15 cellular contexts compared by ENCODE assay signal in the genomic region with DNA sequence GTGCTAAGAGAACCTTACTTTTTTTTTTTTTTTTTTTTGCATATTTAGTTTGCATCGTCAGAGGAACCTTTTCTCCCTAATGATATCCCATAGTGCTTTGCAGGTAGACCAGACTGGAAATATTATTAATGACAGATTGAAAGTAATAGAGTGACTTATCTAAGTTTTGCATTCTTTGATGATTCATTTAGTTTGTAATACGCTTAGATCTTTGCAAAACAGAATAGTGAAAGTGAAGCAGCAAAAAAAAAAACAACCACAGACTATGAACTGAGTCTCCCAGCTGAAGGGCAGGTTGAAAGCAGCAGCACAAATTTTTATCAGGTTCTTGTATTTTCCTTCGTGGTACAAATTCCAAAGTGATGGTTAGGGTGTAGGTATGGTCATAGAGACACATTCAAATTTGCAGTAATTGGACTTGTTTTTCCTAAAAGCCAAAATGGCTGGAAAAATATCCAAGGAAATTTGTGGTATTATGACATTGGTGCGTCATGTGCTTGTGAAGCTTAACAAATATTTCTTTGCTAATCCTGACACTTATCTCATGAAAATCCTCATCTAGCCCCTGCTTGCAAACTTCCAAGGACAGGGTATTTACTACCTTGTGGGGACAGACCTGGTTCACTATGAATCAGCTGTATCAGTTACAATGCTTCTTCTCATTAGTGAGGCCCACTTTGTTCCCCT.
A peak's percentile ranks its signal among the peaks of the same experiment; 100 is the strongest.
DNase-seq lines count a peak whose midpoint lies in the region; ATAC-seq lines count a peak whose summit lies in the region.
"Had no signal": no experiment of that assay in that cellular context is flagged by ENCODE, and none has a peak within 500 bp of the region (broad histone marks: within the 10 kb centered on the region; RNA-seq: fewer than 3 reads in every experiment).

No MANE protein-coding gene starts in this region.

- H3K27me3 ChIP-seq in effector memory CD4-positive, alpha-beta T cell (replicated peaks; ENCODE audit: control insufficient read depth, insufficient read depth, low read length, poor library complexity, severe bottlenecking): no peaks in the 10 kb centered on the region
- H3K27me3 ChIP-seq in neuronal stem cell (ENCODE audit: control insufficient read depth in 3 of 3, insufficient read depth in 3 of 3, low read depth in 1 of 3, low read length in 3 of 3): no peaks in the 10 kb centered on the region

- H3K9me3 Mint-ChIP-seq in activated naive CD4-positive, alpha-beta T cell treated with anti-CD3 and anti-CD28 coated beads, Interleukin-2, amount 50 U/mL, for 24 hours: peaks cover 12% of the 10 kb centered on the region
- H3K9me3 Mint-ChIP-seq in activated naive CD4-positive, alpha-beta T cell treated with anti-CD3 and anti-CD28 coated beads for 36 hours: peaks cover 4% of the 10 kb centered on the region
- H3K9me3 Mint-ChIP-seq in stimulated activated memory B cell treated with anti-CD40 and anti-IgM and Interleukin-4, amounts not matched to agents 10 μg/mL and 1 μg/mL and 100 μg/mL, for 72 hours: peaks cover 7% of the 10 kb centered on the region

- peaks cover 42% of the 10 kb centered on the region for H3K4me1 Mint-ChIP-seq in activated naive CD4-positive, alpha-beta T cell treated with anti-CD3 and anti-CD28 coated beads, Interleukin-2, amount 50 U/mL, for 24 hours
- peaks cover 40% of the 10 kb centered on the region for H3K4me1 Mint-ChIP-seq in activated naive CD4-positive, alpha-beta T cell treated with anti-CD3 and anti-CD28 coated beads for 36 hours (ENCODE audit: low read depth)
- peaks cover 22% of the 10 kb centered on the region for H3K4me1 Mint-ChIP-seq in stimulated activated memory B cell treated with anti-CD40 and anti-IgM and Interleukin-4, amounts not matched to agents 10 μg/mL and 1 μg/mL and 100 μg/mL, for 72 hours

- H2BK15ac ChIP-seq in neuronal stem cell (ENCODE audit: low read length): no peak overlapping the region

- no peak overlapping the region for H2AFZ ChIP-seq in neuronal stem cell (ENCODE audit: low read length)

- H3K9ac ChIP-seq in neuronal stem cell (ENCODE audit: low read depth, low read length, poor library complexity): no peak overlapping the region

- no peak overlapping the region for H2BK12ac ChIP-seq in neuronal stem cell (ENCODE audit: low read length)

- ATAC-seq in stimulated activated memory B cell treated with anti-CD40 and anti-IgM and Interleukin-4, amounts not matched to agents 10 μg/mL and 1 μg/mL and 100 μg/mL, for 72 hours: peak; percentile 32
- ATAC-seq in HG03196 (IDR thresholded peaks at IDR 0.05; ENCODE audit: unreplicated experiment): no peak
- ATAC-seq: K562, mucosa of descending colon had no signal

- no peak overlapping the region for H4K8ac ChIP-seq in neuronal stem cell (ENCODE audit: low read depth, low read length)

- no peak overlapping the region for H2AK5ac ChIP-seq in neuronal stem cell (ENCODE audit: low read depth, low read length)

- H3K4me2 ChIP-seq in neuronal stem cell (ENCODE audit: insufficient read depth, low read length, poor library complexity, severe bottlenecking): no peak overlapping the region

- peak overlapping the region; percentile 24 for H3K4me3 ChIP-seq in effector memory CD4-positive, alpha-beta T cell (ENCODE audit: insufficient read depth, low read depth, low read length, poor library complexity, severe bottlenecking)
- H3K4me3 ChIP-seq in neuronal stem cell (ENCODE audit: low read length in 2 of 2): no peak overlapping the region
- H3K4me3 ChIP-seq: K562, mucosa of descending colon, SK-N-MC had no signal

- H2BK5ac ChIP-seq in neuronal stem cell (ENCODE audit: low read length): no peak overlapping the region

- H2BK120ac ChIP-seq in neuronal stem cell (ENCODE audit: low read depth, low read length): no peak overlapping the region

- no peak overlapping the region for H3K23ac ChIP-seq in neuronal stem cell (ENCODE audit: low read depth, low read length, poor library complexity)

- peaks cover under 1% of the 10 kb centered on the region for H3K27me3 Mint-ChIP-seq in activated naive CD4-positive, alpha-beta T cell treated with anti-CD3 and anti-CD28 coated beads, Interleukin-2, amount 50 U/mL, for 24 hours
- H3K27me3 Mint-ChIP-seq in activated naive CD4-positive, alpha-beta T cell treated with anti-CD3 and anti-CD28 coated beads for 36 hours (ENCODE audit: low read depth): peaks cover 3% of the 10 kb centered on the region
- no peaks in the 10 kb centered on the region for H3K27me3 Mint-ChIP-seq in stimulated activated memory B cell treated with anti-CD40 and anti-IgM and Interleukin-4, amounts not matched to agents 10 μg/mL and 1 μg/mL and 100 μg/mL, for 72 hours

- peak overlapping the region; percentile 80 for H3K4me3 Mint-ChIP-seq in activated naive CD4-positive, alpha-beta T cell treated with anti-CD3 and anti-CD28 coated beads, Interleukin-2, amount 50 U/mL, for 24 hours
- no peak overlapping the region for H3K4me3 Mint-ChIP-seq in activated naive CD4-positive, alpha-beta T cell treated with anti-CD3 and anti-CD28 coated beads for 36 hours
- peak overlapping the region; percentile 41 for H3K4me3 Mint-ChIP-seq in stimulated activated memory B cell treated with anti-CD40 and anti-IgM and Interleukin-4, amounts not matched to agents 10 μg/mL and 1 μg/mL and 100 μg/mL, for 72 hours

- DNase-seq in activated naive CD4-positive, alpha-beta T cell treated with anti-CD3 and anti-CD28 coated beads for 36 hours: no peak
- DNase-seq in NAMALWA (ENCODE audit: low spot score) (peak; percentile 11), neuronal stem cell (ENCODE audit: low spot score) (no peak), HT-29 (ENCODE audit: low spot score) (no peak)
- DNase-seq in effector memory CD4-positive, alpha-beta T cell: no peak
- DNase-seq: activated CD4-positive, CD25-positive, alpha-beta regulatory T cell; islet precursor cell; mucosa of descending colon; NCI-H2029; retina had no signal

- no peaks in the 10 kb centered on the region for H3K79me1 ChIP-seq in neuronal stem cell (ENCODE audit: low read depth, low read length)

- no peak overlapping the region for H3K18ac ChIP-seq in neuronal stem cell (ENCODE audit: low read length)

- intact Hi-C loops in activated naive CD4-positive, alpha-beta T cell treated with anti-CD3 and anti-CD28 coated beads for 36 hours (cut with micrococcal nuclease): loop anchor here (1.0 kb wide), 1 partner anchor 293 kb away; no protein-coding TSS in a partner anchor

- H3K27ac ChIP-seq in effector memory CD4-positive, alpha-beta T cell (ENCODE audit: insufficient read depth, low read length, poor library complexity, severe bottlenecking): no peak overlapping the region
- H3K27ac ChIP-seq in neuronal stem cell (replicated peaks; ENCODE audit: low read length): no peak overlapping the region
- H3K27ac ChIP-seq: SK-N-MC had no signal

- H3K36me3 ChIP-seq in effector memory CD4-positive, alpha-beta T cell (ENCODE audit: control insufficient read depth, insufficient read depth, low read length): no peaks in the 10 kb centered on the region
- no peaks in the 10 kb centered on the region for H3K36me3 ChIP-seq in neuronal stem cell (replicated peaks in 1 of 2; ENCODE audit: control insufficient read depth in 2 of 2, insufficient read depth in 2 of 2, low read length in 2 of 2)

- WGBS in neuronal stem cell (ENCODE audit: extremely low coverage in 2 of 2, insufficient read length in 2 of 2, insufficient replicate concordance in 1 of 2), 2 donors: no CpG with 5 or more reads among the region's 4 CpGs

- no peak overlapping the region for H4K91ac ChIP-seq in neuronal stem cell (ENCODE audit: low read depth, low read length, poor library complexity)

- peak overlapping the region; percentile 65 for H3K27ac Mint-ChIP-seq in activated naive CD4-positive, alpha-beta T cell treated with anti-CD3 and anti-CD28 coated beads, Interleukin-2, amount 50 U/mL, for 24 hours
- H3K27ac Mint-ChIP-seq in activated naive CD4-positive, alpha-beta T cell treated with anti-CD3 and anti-CD28 coated beads for 36 hours: no peak overlapping the region
- peak overlapping the region; percentile 55 for H3K27ac Mint-ChIP-seq in stimulated activated memory B cell treated with anti-CD40 and anti-IgM and Interleukin-4, amounts not matched to agents 10 μg/mL and 1 μg/mL and 100 μg/mL, for 72 hours

- no peaks in the 10 kb centered on the region for H3K9me3 ChIP-seq in effector memory CD4-positive, alpha-beta T cell (ENCODE audit: control insufficient read depth, low read length)
- H3K9me3 ChIP-seq in neuronal stem cell (replicated peaks in 1 of 2; ENCODE audit: control insufficient read depth in 2 of 2, insufficient read depth in 1 of 2, low read depth in 1 of 2, low read length in 2 of 2): no peaks in the 10 kb centered on the region
- H3K9me3 ChIP-seq: mucosa of descending colon had no signal

- no peak overlapping the region for H3K14ac ChIP-seq in neuronal stem cell (ENCODE audit: low read length)

- no peaks in the 10 kb centered on the region for H3K36me3 Mint-ChIP-seq in activated naive CD4-positive, alpha-beta T cell treated with anti-CD3 and anti-CD28 coated beads, Interleukin-2, amount 50 U/mL, for 24 hours
- H3K36me3 Mint-ChIP-seq in activated naive CD4-positive, alpha-beta T cell treated with anti-CD3 and anti-CD28 coated beads for 36 hours (ENCODE audit: low read depth): no peaks in the 10 kb centered on the region
- no peaks in the 10 kb centered on the region for H3K36me3 Mint-ChIP-seq in stimulated activated memory B cell treated with anti-CD40 and anti-IgM and Interleukin-4, amounts not matched to agents 10 μg/mL and 1 μg/mL and 100 μg/mL, for 72 hours

- peaks cover 4% of the 10 kb centered on the region for H3K4me1 ChIP-seq in effector memory CD4-positive, alpha-beta T cell (ENCODE audit: control insufficient read depth, insufficient read depth, low read length, poor library complexity, severe bottlenecking)
- no peaks in the 10 kb centered on the region for H3K4me1 ChIP-seq in neuronal stem cell (ENCODE audit: control insufficient read depth in 2 of 2, insufficient read depth in 1 of 2, low read depth in 1 of 2, low read length in 2 of 2)

- CTCF ChIA-PET in activated naive CD4-positive, alpha-beta T cell treated with anti-CD3 and anti-CD28 coated beads for 36 hours (lab: Charles Lee): interaction anchor here (0.6 to 3.2 kb wide), 5 partner anchors 31 to 283 kb away, joined by 3 to 8 read pairs (median 3); no protein-coding TSS in a partner anchor

- no peak overlapping the region for H3K4ac ChIP-seq in neuronal stem cell (ENCODE audit: low read length)
